ENCODE assay signal across 8 cellular contexts in genomic region chr19:52296773-52297600, GRCh38. TPM values are rescaled to one million over a fixed set of nuclear protein-coding genes. Genes with fewer than 3 reads are reported as not detected.
DNase-seq lines count a peak whose midpoint lies in the region; ATAC-seq, FAIRE-seq and TF ChIP-seq lines count a peak whose summit lies in the region.

Gene ZNF480, plus strand, starts transcription at chr19:52297169. Its CDS starts 3,244 bp downstream, at chr19:52300413.

- DNase-seq in NCI-H345 treated with DMSO at 0.1 percent for 48 hours (lab: John Stamatoyannopoulos, UW; ENCODE audit: unreplicated experiment) (peak; percentile 16), cerebellar cortex (ENCODE audit: low spot score) (peak; percentile 83), kidney (peak; percentile 94)
- peak; percentile 82 for DNase-seq in activated CD4-positive, alpha-beta T cell treated with anti-CD3 and anti-CD28 coated beads for 1 hour
- peak; percentile 70 for DNase-seq in stimulated activated CD4-positive, alpha-beta T cell treated with anti-CD3 and anti-CD28 coated beads, Interleukin-12 subunit alpha, Interleukin-12 subunit beta, amount 100 ng/mL, for 4 hours

- H3K9ac ChIP-seq in kidney (ENCODE audit: low read length in 2 of 2), result peak within 1 kb of the TSS; percentile 80 to 97

- peak; percentile 53 for ATAC-seq in HG03135 (IDR thresholded peaks at IDR 0.05; ENCODE audit: unreplicated experiment)
- ATAC-seq in GM18520 (IDR thresholded peaks at IDR 0.05; ENCODE audit: unreplicated experiment), result no peak

- H3K9me3 ChIP-seq in kidney (ENCODE audit: control insufficient read depth in 1 of 2, low read length in 2 of 2), result no peaks in the 10 kb centered on the region

- peak within 1 kb of the TSS; percentile 98 for H3K4me3 ChIP-seq in GM08714 (ENCODE audit: low read length)
- peak within 1 kb of the TSS; percentile 89 to 97 for H3K4me3 ChIP-seq in kidney (ENCODE audit: low read length in 2 of 2)

- TF ChIP-seq CTCF in kidney (IDR thresholded peaks at IDR 0.05; ENCODE audit: borderline replicate concordance, extremely low read depth, insufficient read depth), result peak; percentile 4

- peak within 1 kb of the TSS; percentile 82 to 94 for H3K27ac ChIP-seq in kidney (ENCODE audit: low read depth in 2 of 2, low read length in 2 of 2)

- peaks cover 4 to 14% of the 10 kb centered on the region in 2 donors for H3K36me3 ChIP-seq in kidney (ENCODE audit: control insufficient read depth in 1 of 2, insufficient read depth in 2 of 2, low read length in 2 of 2)

- intact Hi-C loops in kidney (cut with DNase I), result no loop called here

- FAIRE-seq in kidney (lab: Jason Lieb, UNC), result no peak

- peaks cover 0 to 8% of the 10 kb centered on the region in 2 donors for H3K4me1 ChIP-seq in kidney (ENCODE audit: control insufficient read depth in 1 of 2, insufficient read depth in 1 of 2, low read depth in 1 of 2, low read length in 2 of 2)

RNA-seq across cellular contexts. Expression of gene ZNF480, which starts in this region (rescaled TPM):
- total RNA-seq in kidney, result 13.2 TPM
- 10.4 TPM for polyA plus RNA-seq in kidney (ENCODE audit: insufficient read depth, low read depth, low replicate concordance)

Comparison
In these comparisons a context has a peak if more than half of its experiments do, and no peak if none do; other contexts are left out.
1. DNase-seq: peak in every context shown above with its lines; median percentile 94 in kidney; 83 in cerebellar cortex; 82 in activated CD4-positive, alpha-beta T cell treated with anti-CD3 and anti-CD28 coated beads for 1 hour; 70 in stimulated activated CD4-positive, alpha-beta T cell treated with anti-CD3 and anti-CD28 coated beads, Interleukin-12 subunit alpha, Interleukin-12 subunit beta, amount 100 ng/mL, for 4 hours; 16 in NCI-H345 treated with DMSO at 0.1 percent for 48 hours.